Comparison of ENCODE assay signal across 24 cellular contexts in the genomic region with DNA sequence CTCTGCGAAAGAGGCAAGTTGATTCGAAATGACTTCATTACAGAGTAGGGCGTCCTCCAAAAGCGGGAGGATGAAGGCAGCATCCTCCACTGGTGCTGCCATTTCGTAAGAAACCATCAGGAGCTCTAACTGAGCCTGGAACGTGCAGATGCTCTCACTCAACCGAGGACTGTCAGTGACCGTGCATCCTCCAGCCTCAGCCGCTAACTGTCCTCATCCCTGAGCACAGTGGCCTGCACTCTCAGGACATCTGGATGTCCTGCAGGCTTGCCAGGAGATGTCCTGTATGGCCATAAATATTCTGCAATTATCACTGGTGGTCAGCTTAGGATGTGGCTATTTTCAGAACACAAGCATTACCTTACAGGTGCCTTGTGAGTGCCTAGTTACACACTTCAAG.
DNase-seq lines count a peak whose midpoint lies in the region; TF ChIP-seq lines count a peak whose summit lies in the region.
"Had no signal": no experiment of that assay in that cellular context is flagged by ENCODE, and none has a peak within 500 bp of the region (broad histone marks: within the 10 kb centered on the region; RNA-seq: fewer than 3 reads in every experiment).

No MANE protein-coding gene starts in this region.

- H3K9me2 ChIP-seq in DOHH2 (replicated peaks; ENCODE audit: control insufficient read depth, low read length): no peaks in the 10 kb centered on the region

- H3K27me3 ChIP-seq in BLaER1 (peaks cover 20% of the 10 kb centered on the region; the same call in 1 of the 2 replicates), DOHH2 (ENCODE audit: control insufficient read depth, low read length) (no peaks in the 10 kb centered on the region), ascending aorta (no peaks in the 10 kb centered on the region), tibial artery (no peaks in the 10 kb centered on the region), left ventricle myocardium inferior (ENCODE audit: low read depth) (peaks cover 89% of the 10 kb centered on the region)

- H3K4me3 ChIP-seq in BLaER1 (no peak overlapping the region), DOHH2 (ENCODE audit: low read length) (peak overlapping the region; percentile 81), ascending aorta (no peak overlapping the region), tibial artery (no peak overlapping the region), left ventricle myocardium inferior (no peak overlapping the region)
- H3K4me3 ChIP-seq: HAP-1 had no signal

- H3K4me1 ChIP-seq in BLaER1: peaks cover 98% of the 10 kb centered on the region
- H3K4me1 ChIP-seq in DOHH2 (ENCODE audit: control insufficient read depth, low read length): peaks cover 97% of the 10 kb centered on the region
- peaks cover 6 to 22% of the 10 kb centered on the region in 2 donors for H3K4me1 ChIP-seq in ascending aorta
- peaks cover 5 to 44% (median 27%) of the 10 kb centered on the region in 4 donors for H3K4me1 ChIP-seq in tibial artery
- no peaks in the 10 kb centered on the region for H3K4me1 ChIP-seq in left ventricle myocardium inferior
- H3K4me1 ChIP-seq: HAP-1 had no signal

- H3K79me2 ChIP-seq in DOHH2 (ENCODE audit: control insufficient read depth, low read length): peaks cover 26% of the 10 kb centered on the region

- no peak overlapping the region for H3K9ac ChIP-seq in BLaER1
- H3K9ac ChIP-seq: KMS-11 had no signal

- no peaks in the 10 kb centered on the region for H3K36me3 ChIP-seq in BLaER1
- H3K36me3 ChIP-seq in DOHH2 (ENCODE audit: control insufficient read depth, low read length): 0 out of 2 replicates have a peak, but pooled peaks cover 3% of the 10 kb centered on the region
- H3K36me3 ChIP-seq in ascending aorta: no peaks in the 10 kb centered on the region
- no peaks in the 10 kb centered on the region for H3K36me3 ChIP-seq in tibial artery
- no peaks in the 10 kb centered on the region for H3K36me3 ChIP-seq in left ventricle myocardium inferior
- H3K36me3 ChIP-seq: HAP-1 had no signal

- DNase-seq in ascending aorta (ENCODE audit: low spot score in 2 of 2) (no peak), tibial artery (no peak), NCI-H774 (lab: John Stamatoyannopoulos, UW) (no peak), left ventricle myocardium inferior (no peak)
- no peak for DNase-seq in activated CD4-positive, CD25-positive, alpha-beta regulatory T cell (lab: John Stamatoyannopoulos, UW)
- DNase-seq: CD4-positive, CD25-positive, alpha-beta regulatory T cell; DMS153; DND-41; MM.1S; NCI-H1048; NCI-H1436; NCI-H187; NCI-H2081 treated with DMSO at 0.1 percent for 48 hours; NCI-H2171; NCI-H226; NCI-H524; NCI-H748 treated with DMSO at 0.1 percent for 48 hours; SHP77; SW 1271 had no signal

- H4K20me1 ChIP-seq in BLaER1: 0 out of 2 replicates have a peak, but pooled peaks cover 4% of the 10 kb centered on the region
- H4K20me1 ChIP-seq in DOHH2 (ENCODE audit: control insufficient read depth, insufficient read depth, low read depth, low read length): no peaks in the 10 kb centered on the region

- TF ChIP-seq CTCF in DOHH2 (IDR thresholded peaks at IDR 0.05; ENCODE audit: low read depth, low read length, poor library complexity, severe bottlenecking): no peak
- no peak for TF ChIP-seq CTCF in ascending aorta (IDR thresholded peaks at IDR 0.05)
- TF ChIP-seq CTCF in tibial artery (IDR thresholded peaks at IDR 0.05): no peak
- TF ChIP-seq CTCF in left ventricle myocardium inferior (IDR thresholded peaks at IDR 0.05; ENCODE audit: borderline replicate concordance): no peak

- H3K4me2 ChIP-seq in BLaER1: peak overlapping the region; percentile 71
- H3K4me2 ChIP-seq in DOHH2 (ENCODE audit: low read length): peak overlapping the region; percentile 89
- H3K4me2 ChIP-seq: KMS-11 had no signal

- H3K27ac ChIP-seq in BLaER1 (no peak overlapping the region), DOHH2 (ENCODE audit: low read depth, low read length) (peak overlapping the region; percentile 99), ascending aorta (peak overlapping the region; percentile 92 to 97), tibial artery (peak overlapping the region; percentile 80 to 89), left ventricle myocardium inferior (replicated peaks) (no peak overlapping the region)
- H3K27ac ChIP-seq: HL-60, KMS-11 had no signal

- H3K9me3 ChIP-seq in BLaER1 (no peaks in the 10 kb centered on the region), DOHH2 (ENCODE audit: control insufficient read depth, insufficient read depth, low read length) (no peaks in the 10 kb centered on the region), ascending aorta (no peaks in the 10 kb centered on the region), tibial artery (no peaks in the 10 kb centered on the region), left ventricle myocardium inferior (replicated peaks) (no peaks in the 10 kb centered on the region)
- H3K9me3 ChIP-seq: HAP-1 had no signal

- peaks cover 43% of the 10 kb centered on the region for H3F3A ChIP-seq in DOHH2 (ENCODE audit: control insufficient read depth, insufficient read depth)

- intact Hi-C loops in ascending aorta (cut with DNase I) (loop anchor here (2.0 to 5.0 kb wide), 4 partner anchors 63 to 1242 kb away; a partner anchor contains a TSS), tibial artery (cut with DNase I; ENCODE audit: low total_unique reads) (no loop called here), left ventricle myocardium inferior (cut with micrococcal nuclease) (no loop called here)

Comparison
In these comparisons a context has a peak if more than half of its experiments do, and no peak if none do; other contexts are left out.
1. H3K27ac ChIP-seq: peak in DOHH2 (single experiment), ascending aorta (2 of 2) and tibial artery (2 of 2); none in BLaER1 (single experiment) and left ventricle myocardium inferior (single experiment).